12 cellular contexts compared by ENCODE assay signal in genomic region chr19:58379276-58379675, GRCh38. TPM values are rescaled to one million over a fixed set of nuclear protein-coding genes. Genes with fewer than 3 reads are reported as not detected.
DNase-seq lines count a peak whose midpoint lies in the region; ATAC-seq and TF ChIP-seq lines count a peak whose summit lies in the region.
"Had no signal": no experiment of that assay in that cellular context is flagged by ENCODE, and none has a peak within 500 bp of the region (broad histone marks: within the 10 kb centered on the region; RNA-seq: fewer than 3 reads in every experiment).

No MANE protein-coding gene starts in this region.

- peaks cover 4% of the 10 kb centered on the region for H3K79me1 ChIP-seq in mesendoderm (ENCODE audit: low read length)

- intact Hi-C loops in activated T-helper 2 cell treated with anti-CD3 and anti-CD28 coated beads, Interferon-gamma antibody, Interleukin-2, Interleukin-4, amounts not matched to agents 10 μg/mL and 5 μg/mL and 100 μg/mL, durations not matched to agents 14 hours and 24 hours and 36 hours (cut with micrococcal nuclease), result no loop called here

- H3K27ac ChIP-seq in ACC112 (ENCODE audit: low read depth, low read length), result no peak overlapping the region
- H3K27ac ChIP-seq in DOHH2 (ENCODE audit: low read depth, low read length), result no peak overlapping the region
- no peak overlapping the region for H3K27ac ChIP-seq in mesendoderm (ENCODE audit: low read depth, low read length)

- H3K18ac ChIP-seq in mesendoderm (ENCODE audit: low read length), result no peak overlapping the region

- H2AK5ac ChIP-seq in mesendoderm (ENCODE audit: low read length), result no peak overlapping the region

- H3K27ac Mint-ChIP-seq in activated T-helper 2 cell treated with anti-CD3 and anti-CD28 coated beads, Interferon-gamma antibody, Interleukin-2, Interleukin-4, amounts not matched to agents 10 μg/mL and 5 μg/mL and 100 μg/mL, durations not matched to agents 14 hours and 24 hours and 36 hours, result peak overlapping the region; percentile 33

- peaks cover 19% of the 10 kb centered on the region for H3K4me1 Mint-ChIP-seq in activated T-helper 2 cell treated with anti-CD3 and anti-CD28 coated beads, Interferon-gamma antibody, Interleukin-2, Interleukin-4, amounts not matched to agents 10 μg/mL and 5 μg/mL and 100 μg/mL, durations not matched to agents 14 hours and 24 hours and 36 hours (ENCODE audit: low read depth)

- no peak overlapping the region for H4K5ac ChIP-seq in mesendoderm (ENCODE audit: low read length)

- H3K9ac ChIP-seq in mesendoderm (ENCODE audit: low read length), result no peak overlapping the region

- no peak for ATAC-seq in HG03342 (IDR thresholded peaks at IDR 0.05; ENCODE audit: unreplicated experiment)
- ATAC-seq: Panc1 had no signal

- no peak for DNase-seq in activated T-helper 2 cell treated with anti-CD3 and anti-CD28 coated beads, Interferon-gamma antibody, Interleukin-2, Interleukin-4, amounts not matched to agents 10 μg/mL and 5 μg/mL and 100 μg/mL, durations not matched to agents 14 hours and 24 hours and 36 hours (ENCODE audit: low spot score)
- DNase-seq in mesendoderm (no peak), DMS153 (lab: John Stamatoyannopoulos, UW) (no peak), NCI-H1105 treated with DMSO at 0.1 percent for 48 hours (lab: John Stamatoyannopoulos, UW) (no peak), foreskin melanocyte (no peak)
- DNase-seq: amniotic stem cell, NCI-H1930, WERI-Rb-1 had no signal

- no peaks in the 10 kb centered on the region for H3K9me3 ChIP-seq in DOHH2 (ENCODE audit: control insufficient read depth, insufficient read depth, low read length)

- no peak overlapping the region for H3K23ac ChIP-seq in mesendoderm (ENCODE audit: low read length)

- H3K9me2 ChIP-seq in DOHH2 (replicated peaks; ENCODE audit: control insufficient read depth, low read length), result no peaks in the 10 kb centered on the region

- H2BK5ac ChIP-seq in mesendoderm (ENCODE audit: low read length), result no peak overlapping the region

- H3K36me3 ChIP-seq in ACC112 (ENCODE audit: insufficient read depth, low read length), result no peaks in the 10 kb centered on the region
- no peaks in the 10 kb centered on the region for H3K36me3 ChIP-seq in DOHH2 (ENCODE audit: control insufficient read depth, low read length)
- H3K36me3 ChIP-seq in mesendoderm (ENCODE audit: control insufficient read depth, insufficient read depth, low read length), result no peaks in the 10 kb centered on the region
- H3K36me3 ChIP-seq: WERI-Rb-1 had no signal

- H2AFZ ChIP-seq in ACC112 (ENCODE audit: low read length, unreplicated experiment), result no peak overlapping the region

- H3K27me3 Mint-ChIP-seq in activated T-helper 2 cell treated with anti-CD3 and anti-CD28 coated beads, Interferon-gamma antibody, Interleukin-2, Interleukin-4, amounts not matched to agents 10 μg/mL and 5 μg/mL and 100 μg/mL, durations not matched to agents 14 hours and 24 hours and 36 hours (ENCODE audit: low read depth), result no peaks in the 10 kb centered on the region

- H3K4me1 ChIP-seq in ACC112 (ENCODE audit: control insufficient read depth, insufficient read depth, low read length, unreplicated experiment) (peaks cover 8% of the 10 kb centered on the region), DOHH2 (ENCODE audit: control insufficient read depth, low read length) (peaks cover 27% of the 10 kb centered on the region), mesendoderm (ENCODE audit: control insufficient read depth, low read depth, low read length) (no peaks in the 10 kb centered on the region)

- WGBS in mesendoderm (ENCODE audit: extremely low coverage, insufficient coverage, low lambda C conversion rate), result no CpG with 5 or more reads among the region's 6 CpGs

- H3K79me2 ChIP-seq in ACC112 (ENCODE audit: control insufficient read depth, insufficient read depth, low read length, unreplicated experiment) (no peaks in the 10 kb centered on the region), DOHH2 (ENCODE audit: control insufficient read depth, low read length) (peaks cover 26% of the 10 kb centered on the region), mesendoderm (ENCODE audit: control insufficient read depth, insufficient read depth, low read length) (no peaks in the 10 kb centered on the region)

- H3K4me3 Mint-ChIP-seq in activated T-helper 2 cell treated with anti-CD3 and anti-CD28 coated beads, Interferon-gamma antibody, Interleukin-2, Interleukin-4, amounts not matched to agents 10 μg/mL and 5 μg/mL and 100 μg/mL, durations not matched to agents 14 hours and 24 hours and 36 hours (ENCODE audit: low read depth), result peak overlapping the region; percentile 90

- peak overlapping the region; percentile 30 for H3K56ac ChIP-seq in mesendoderm (ENCODE audit: low read length)

- H3K27me3 ChIP-seq in ACC112 (ENCODE audit: insufficient read depth, low read length) (no peaks in the 10 kb centered on the region), DOHH2 (ENCODE audit: control insufficient read depth, low read length) (no peaks in the 10 kb centered on the region), mesendoderm (ENCODE audit: insufficient read depth, low read length, poor library complexity) (no peaks in the 10 kb centered on the region)

- no peak overlapping the region for H4K8ac ChIP-seq in mesendoderm (ENCODE audit: low read depth, low read length)

- no peak for TF ChIP-seq CTCF in DOHH2 (IDR thresholded peaks at IDR 0.05; ENCODE audit: low read depth, low read length, poor library complexity, severe bottlenecking)

- H3K9me3 Mint-ChIP-seq in activated T-helper 2 cell treated with anti-CD3 and anti-CD28 coated beads, Interferon-gamma antibody, Interleukin-2, Interleukin-4, amounts not matched to agents 10 μg/mL and 5 μg/mL and 100 μg/mL, durations not matched to agents 14 hours and 24 hours and 36 hours, result no peaks in the 10 kb centered on the region

- no peak overlapping the region for H2BK15ac ChIP-seq in mesendoderm (replicated peaks; ENCODE audit: low read depth)

- no peak overlapping the region for H3K4ac ChIP-seq in mesendoderm (ENCODE audit: low read depth, low read length)

- H4K20me1 ChIP-seq in DOHH2 (ENCODE audit: control insufficient read depth, insufficient read depth, low read depth, low read length), result no peaks in the 10 kb centered on the region

- H3F3A ChIP-seq in DOHH2 (ENCODE audit: control insufficient read depth, insufficient read depth), result no peaks in the 10 kb centered on the region

- no peak overlapping the region for H2BK120ac ChIP-seq in mesendoderm (ENCODE audit: low read depth, low read length)

- H3K4me2 ChIP-seq in DOHH2 (ENCODE audit: low read length) (peak overlapping the region; percentile 82), mesendoderm (ENCODE audit: low read length) (no peak overlapping the region)

- peak overlapping the region; percentile 97; the same call in 1 of the 2 replicates for H3K4me3 ChIP-seq in ACC112 (ENCODE audit: low read depth, low read length)
- peak overlapping the region; percentile 75 for H3K4me3 ChIP-seq in DOHH2 (ENCODE audit: low read length)
- H3K4me3 ChIP-seq in mesendoderm (ENCODE audit: low read length), result no peak overlapping the region

- H3K36me3 Mint-ChIP-seq in activated T-helper 2 cell treated with anti-CD3 and anti-CD28 coated beads, Interferon-gamma antibody, Interleukin-2, Interleukin-4, amounts not matched to agents 10 μg/mL and 5 μg/mL and 100 μg/mL, durations not matched to agents 14 hours and 24 hours and 36 hours (ENCODE audit: low read depth), result no peaks in the 10 kb centered on the region

RNA-seq across cellular contexts. Expression of gene ZNF837, which starts 1.6 kb away (rescaled TPM):
- 1.1 and 1.5 TPM in 2 replicates for total RNA-seq in activated T-helper 2 cell treated with anti-CD3 and anti-CD28 coated beads, Interferon-gamma antibody, Interleukin-2, Interleukin-4, amounts not matched to agents 10 μg/mL and 5 μg/mL and 100 μg/mL, durations not matched to agents 14 hours and 24 hours and 36 hours
- 1.7 TPM for polyA plus RNA-seq in mesendoderm (2013, experiment 1 of 2)
- polyA plus RNA-seq in mesendoderm (2013, experiment 2 of 2), result 1.8 TPM

RNA-seq across cellular contexts. Expression of gene RPS5, which starts 7.8 kb away (rescaled TPM):
- 1,217 and 1,244 TPM in 2 replicates for total RNA-seq in activated T-helper 2 cell treated with anti-CD3 and anti-CD28 coated beads, Interferon-gamma antibody, Interleukin-2, Interleukin-4, amounts not matched to agents 10 μg/mL and 5 μg/mL and 100 μg/mL, durations not matched to agents 14 hours and 24 hours and 36 hours
- polyA plus RNA-seq in mesendoderm (2013, experiment 1 of 2), result 1,257 TPM
- polyA plus RNA-seq in mesendoderm (2013, experiment 2 of 2), result 1,274 TPM

RNA-seq across cellular contexts. Expression of gene RNF225, which starts 16.2 kb away (rescaled TPM):
- total RNA-seq in activated T-helper 2 cell treated with anti-CD3 and anti-CD28 coated beads, Interferon-gamma antibody, Interleukin-2, Interleukin-4, amounts not matched to agents 10 μg/mL and 5 μg/mL and 100 μg/mL, durations not matched to agents 14 hours and 24 hours and 36 hours, result 0.57 and 0.91 TPM in 2 replicates
- polyA plus RNA-seq in mesendoderm (2013, experiment 1 of 2), result 0.06 TPM
- polyA plus RNA-seq in mesendoderm (2013, experiment 2 of 2), result 0.10 TPM

RNA-seq across cellular contexts. Expression of gene ZNF497, which starts 16.7 kb away (rescaled TPM):
- total RNA-seq in activated T-helper 2 cell treated with anti-CD3 and anti-CD28 coated beads, Interferon-gamma antibody, Interleukin-2, Interleukin-4, amounts not matched to agents 10 μg/mL and 5 μg/mL and 100 μg/mL, durations not matched to agents 14 hours and 24 hours and 36 hours, result 0.76 and 2.2 TPM in 2 replicates
- 0.46 TPM for polyA plus RNA-seq in mesendoderm (2013, experiment 1 of 2)
- polyA plus RNA-seq in mesendoderm (2013, experiment 2 of 2), result 0.49 TPM

RNA-seq across cellular contexts. Expression of gene A1BG, which starts 26.0 kb away (rescaled TPM):
- total RNA-seq in activated T-helper 2 cell treated with anti-CD3 and anti-CD28 coated beads, Interferon-gamma antibody, Interleukin-2, Interleukin-4, amounts not matched to agents 10 μg/mL and 5 μg/mL and 100 μg/mL, durations not matched to agents 14 hours and 24 hours and 36 hours, result 11.8 and 13.3 TPM in 2 replicates
- 13.5 TPM for polyA plus RNA-seq in mesendoderm (2013, experiment 1 of 2)
- polyA plus RNA-seq in mesendoderm (2013, experiment 2 of 2), result 11.7 TPM
